ENCODE assay signal across 21 cellular contexts in genomic region chr22:21963286-21963685, GRCh38. TPM values are rescaled to one million over a fixed set of nuclear protein-coding genes. Genes with fewer than 3 reads are reported as not detected.
DNase-seq lines count a peak whose midpoint lies in the region; ATAC-seq and TF ChIP-seq lines count a peak whose summit lies in the region.
"Had no signal": no experiment of that assay in that cellular context is flagged by ENCODE, and none has a peak within 500 bp of the region (broad histone marks: within the 10 kb centered on the region; RNA-seq: fewer than 3 reads in every experiment).

No MANE protein-coding gene starts in this region.

- no peak overlapping the region for H2BK5ac ChIP-seq in neuronal stem cell (ENCODE audit: low read length)

- WGBS in neuronal stem cell (ENCODE audit: extremely low coverage in 2 of 2, insufficient read length in 2 of 2, insufficient replicate concordance in 1 of 2), 2 donors, result no CpG with 5 or more reads among the region's 7 CpGs

- H2BK12ac ChIP-seq in neuronal stem cell (ENCODE audit: low read length), result no peak overlapping the region

- peaks cover 2% of the 10 kb centered on the region for H3K79me1 ChIP-seq in neuronal stem cell (ENCODE audit: low read depth, low read length)

- ATAC-seq in activated CD4-positive, alpha-beta T cell treated with anti-CD3 and anti-CD28 coated beads for 36 hours, result no peak
- ATAC-seq in HG03280 (IDR thresholded peaks at IDR 0.05; ENCODE audit: unreplicated experiment), result no peak
- ATAC-seq: CD8-positive, alpha-beta T cell; GM12878; GM23338; HCT116 had no signal

- H3K9ac ChIP-seq in neuronal stem cell (ENCODE audit: low read depth, low read length, poor library complexity), result no peak overlapping the region
- H3K9ac ChIP-seq: BLaER1 had no signal

- H3K36me3 ChIP-seq in neuronal stem cell (replicated peaks in 1 of 2; ENCODE audit: control insufficient read depth in 2 of 2, insufficient read depth in 2 of 2, low read length in 2 of 2), result peaks cover 79 to 100% of the 10 kb centered on the region in 2 donors

- H3K18ac ChIP-seq in neuronal stem cell (ENCODE audit: low read length), result no peak overlapping the region

- no peak overlapping the region for H3K4me3 Mint-ChIP-seq in activated CD4-positive, alpha-beta T cell treated with anti-CD3 and anti-CD28 coated beads for 36 hours
- peak overlapping the region; percentile 79 for H3K4me3 Mint-ChIP-seq in endothelial cell (ENCODE audit: unreplicated experiment)
- H3K4me3 Mint-ChIP-seq: B cell; CD8-positive, alpha-beta T cell; GM23338; H9; HFFc6 had no signal

- H3K27me3 ChIP-seq in neuronal stem cell (ENCODE audit: control insufficient read depth in 3 of 3, insufficient read depth in 3 of 3, low read depth in 1 of 3, low read length in 3 of 3), result no peaks in the 10 kb centered on the region
- H3K27me3 ChIP-seq: BLaER1 had no signal

- no peak overlapping the region for H3K14ac ChIP-seq in neuronal stem cell (ENCODE audit: low read length)

- H3K4me2 ChIP-seq in neuronal stem cell (ENCODE audit: insufficient read depth, low read length, poor library complexity, severe bottlenecking), result no peak overlapping the region
- H3K4me2 ChIP-seq: BLaER1, GM23338 had no signal

- H3K4me3 ChIP-seq in neuronal stem cell (ENCODE audit: low read length in 2 of 2), result no peak overlapping the region
- H3K4me3 ChIP-seq: BLaER1, GM12878, GM23338 had no signal

- peak overlapping the region; percentile 42 for H3K27ac Mint-ChIP-seq in activated CD4-positive, alpha-beta T cell treated with anti-CD3 and anti-CD28 coated beads for 36 hours
- H3K27ac Mint-ChIP-seq in endothelial cell (ENCODE audit: unreplicated experiment), result no peak overlapping the region
- H3K27ac Mint-ChIP-seq: B cell; CD4-positive, CD25-positive, alpha-beta regulatory T cell; CD8-positive, alpha-beta T cell; GM23338; HFFc6 had no signal

- no peak overlapping the region for H4K8ac ChIP-seq in neuronal stem cell (ENCODE audit: low read depth, low read length)

- no peak overlapping the region for H3K23ac ChIP-seq in neuronal stem cell (ENCODE audit: low read depth, low read length, poor library complexity)

- no peaks in the 10 kb centered on the region for H3K9me3 Mint-ChIP-seq in activated CD4-positive, alpha-beta T cell treated with anti-CD3 and anti-CD28 coated beads for 36 hours (ENCODE audit: low read depth)
- H3K9me3 Mint-ChIP-seq in endothelial cell (ENCODE audit: unreplicated experiment), result no peaks in the 10 kb centered on the region
- H3K9me3 Mint-ChIP-seq: CD4-positive, CD25-positive, alpha-beta regulatory T cell; CD8-positive, alpha-beta T cell; H9; HFFc6 had no signal

- H3K4me1 ChIP-seq in neuronal stem cell (ENCODE audit: control insufficient read depth in 2 of 2, insufficient read depth in 1 of 2, low read depth in 1 of 2, low read length in 2 of 2), result no peaks in the 10 kb centered on the region
- H3K4me1 ChIP-seq: BLaER1, Caco-2 had no signal

- no peak overlapping the region for H2AK5ac ChIP-seq in neuronal stem cell (ENCODE audit: low read depth, low read length)

- TF ChIP-seq CTCF in endothelial cell (IDR thresholded peaks at IDR 0.05; ENCODE audit: unreplicated experiment), result no peak

- POLR2A ChIA-PET in activated CD4-positive, alpha-beta T cell treated with anti-CD3 and anti-CD28 coated beads for 36 hours (lab: Charles Lee), result no interaction called here

- peak overlapping the region; percentile 2 for H3K4ac ChIP-seq in neuronal stem cell (ENCODE audit: low read length)

- CTCF ChIA-PET in activated CD4-positive, alpha-beta T cell treated with anti-CD3 and anti-CD28 coated beads for 36 hours (lab: Charles Lee), result interaction anchor here (0.6 to 1.2 kb wide), 3 partner anchors 9 to 65 kb away, joined by 3 read pairs; partner anchors contain the start of gene TOP3B

- H3K27me3 Mint-ChIP-seq in activated CD4-positive, alpha-beta T cell treated with anti-CD3 and anti-CD28 coated beads for 36 hours, result no peaks in the 10 kb centered on the region
- peaks cover 11% of the 10 kb centered on the region for H3K27me3 Mint-ChIP-seq in endothelial cell (ENCODE audit: unreplicated experiment)
- H3K27me3 Mint-ChIP-seq: B cell; CD4-positive, CD25-positive, alpha-beta regulatory T cell had no signal

- peaks cover 24% of the 10 kb centered on the region for H3K36me3 Mint-ChIP-seq in activated CD4-positive, alpha-beta T cell treated with anti-CD3 and anti-CD28 coated beads for 36 hours (ENCODE audit: low read depth)
- H3K36me3 Mint-ChIP-seq in endothelial cell (ENCODE audit: low read depth, unreplicated experiment), result peaks cover 42% of the 10 kb centered on the region

- intact Hi-C loops in activated CD4-positive, alpha-beta T cell treated with anti-CD3 and anti-CD28 coated beads for 36 hours (cut with DNase I, micrococcal nuclease), result no loop called here

- H2BK15ac ChIP-seq in neuronal stem cell (ENCODE audit: low read length), result no peak overlapping the region

- H3K9me3 ChIP-seq in neuronal stem cell (replicated peaks in 1 of 2; ENCODE audit: control insufficient read depth in 2 of 2, insufficient read depth in 1 of 2, low read depth in 1 of 2, low read length in 2 of 2), result peaks cover 0 to 3% of the 10 kb centered on the region in 2 donors
- H3K9me3 ChIP-seq: BLaER1, Caco-2 had no signal

- no peak overlapping the region for H2BK120ac ChIP-seq in neuronal stem cell (ENCODE audit: low read depth, low read length)

- no peak for DNase-seq in activated CD4-positive, alpha-beta T cell treated with anti-CD3 and anti-CD28 coated beads for 36 hours
- DNase-seq in activated CD4-positive, alpha-beta T cell treated with anti-CD3 and anti-CD28 coated beads for 4 hours, result no peak
- no peak for DNase-seq in endothelial cell (ENCODE audit: low spot score)
- no peak for DNase-seq in neuronal stem cell (ENCODE audit: low spot score)
- DNase-seq in DMS114 treated with DMSO at 0.1 percent for 48 hours (lab: John Stamatoyannopoulos, UW; ENCODE audit: unreplicated experiment), result no peak
- DNase-seq: Caco-2; CD4-positive, CD25-positive, alpha-beta regulatory T cell; CD8-positive, alpha-beta T cell; DMS79; EL; GDM1; H9; HFFc6 had no signal

- H2AFZ ChIP-seq in neuronal stem cell (ENCODE audit: low read length), result no peak overlapping the region
- H2AFZ ChIP-seq: GM23338 had no signal

- no peak overlapping the region for H3K27ac ChIP-seq in neuronal stem cell (replicated peaks; ENCODE audit: low read length)
- H3K27ac ChIP-seq: 22Rv1, BLaER1, C4-2B had no signal

- H3K4me1 Mint-ChIP-seq in activated CD4-positive, alpha-beta T cell treated with anti-CD3 and anti-CD28 coated beads for 36 hours, result no peaks in the 10 kb centered on the region
- no peaks in the 10 kb centered on the region for H3K4me1 Mint-ChIP-seq in endothelial cell (ENCODE audit: unreplicated experiment)
- H3K4me1 Mint-ChIP-seq: B cell; CD4-positive, CD25-positive, alpha-beta regulatory T cell; GM23338; H9 had no signal

- H4K91ac ChIP-seq in neuronal stem cell (ENCODE audit: low read depth, low read length, poor library complexity), result no peak overlapping the region

RNA-seq across cellular contexts. Expression of gene PPM1F, which starts 10.6 kb away (rescaled TPM):
- total RNA-seq in activated CD4-positive, alpha-beta T cell treated with anti-CD3 and anti-CD28 coated beads for 36 hours, result 10 to 100 TPM; 23.6 to 27.7 TPM
- 244 TPM for total RNA-seq in endothelial cell (ENCODE audit: unreplicated experiment)
- polyA plus RNA-seq in neuronal stem cell (2013, experiment 1 of 2), result 17.8 TPM
- polyA plus RNA-seq in neuronal stem cell (2013, experiment 2 of 2), result 16.6 TPM

RNA-seq across cellular contexts. Expression of gene TOP3B, which starts 19.3 kb away (rescaled TPM):
- total RNA-seq in activated CD4-positive, alpha-beta T cell treated with anti-CD3 and anti-CD28 coated beads for 36 hours, result 10 to 100 TPM; 27.3 to 33.8 TPM
- total RNA-seq in endothelial cell (ENCODE audit: unreplicated experiment), result 55.6 TPM
- 25.4 TPM for polyA plus RNA-seq in neuronal stem cell (2013, experiment 1 of 2)
- polyA plus RNA-seq in neuronal stem cell (2013, experiment 2 of 2), result 27.0 TPM
